13 cellular contexts compared by ENCODE assay signal in the genomic region with DNA sequence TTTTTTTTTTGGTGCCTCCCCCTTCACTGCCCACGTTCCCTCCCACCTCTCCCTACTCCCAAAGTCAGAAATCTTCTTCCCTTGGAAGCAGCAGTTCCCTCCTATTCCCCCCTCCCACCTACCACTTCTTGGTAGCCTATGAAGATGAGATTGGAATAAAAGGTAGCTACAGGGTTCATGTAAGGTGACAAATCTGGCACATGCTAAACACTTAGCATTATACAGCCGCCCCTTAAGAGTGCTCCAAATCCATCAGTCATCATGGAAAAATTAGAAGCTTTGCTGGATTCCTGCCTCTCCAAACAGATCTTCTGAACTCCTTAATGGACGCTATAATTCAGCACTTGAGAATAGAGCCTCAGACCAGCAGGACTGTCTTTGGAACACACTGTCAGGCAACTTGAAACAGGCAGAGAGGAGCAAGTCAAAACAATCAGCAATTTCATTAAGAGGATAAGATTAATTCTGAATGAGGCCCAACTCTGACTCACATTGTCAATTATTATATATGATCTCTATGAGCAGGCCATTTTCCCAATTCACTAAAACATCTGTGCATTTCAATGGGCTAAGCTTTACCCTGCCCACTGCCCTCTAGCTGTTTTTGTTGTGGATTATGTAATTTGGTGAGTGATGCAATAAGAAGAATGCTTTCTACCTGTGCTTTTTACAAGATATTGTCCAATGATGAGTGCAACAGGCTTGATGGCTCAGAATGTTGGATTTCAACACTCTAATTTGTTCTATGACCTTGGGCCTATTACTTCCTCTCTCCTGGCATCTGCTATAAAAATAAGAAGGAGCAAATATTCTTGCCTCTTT. TPM values are rescaled to one million over a fixed set of nuclear protein-coding genes. Genes with fewer than 3 reads are reported as not detected.
DNase-seq lines count a peak whose midpoint lies in the region; ATAC-seq and TF ChIP-seq lines count a peak whose summit lies in the region.
"Had no signal": no experiment of that assay in that cellular context is flagged by ENCODE, and none has a peak within 500 bp of the region (broad histone marks: within the 10 kb centered on the region; RNA-seq: fewer than 3 reads in every experiment).

No MANE protein-coding gene starts in this region.

- peak; percentile 10 for ATAC-seq in left colon

- intact Hi-C loops in left colon (cut with DNase I, micrococcal nuclease) = no loop called here

- DNase-seq in NOMO-1 treated with DMSO at 0.1 percent for 48 hours (lab: John Stamatoyannopoulos, UW; ENCODE audit: unreplicated experiment) (peak; percentile 22), NOMO-1 treated with dmso at 0.1 percent for 144 hours (lab: John Stamatoyannopoulos, UW; ENCODE audit: unreplicated experiment) (no peak), WERI-Rb-1 (peak; percentile 25), left colon (no peak), cerebellum (ENCODE audit: low spot score) (no peak), OCI-M2 (lab: John Stamatoyannopoulos, UW; ENCODE audit: unreplicated experiment) (no peak), coronary artery (ENCODE audit: low spot score) (no peak), NCI-H226 (no peak)
- DNase-seq: activated CD4-positive, alpha-beta memory T cell treated with anti-CD3 and anti-CD28 coated beads, Interleukin-2, amount 10 ng/mL, durations not matched to agents 7 days and 5 days; esophagus squamous epithelium; MG63; NCI-H774 had no signal

- H3K27me3 ChIP-seq in WERI-Rb-1 (ENCODE audit: insufficient read depth, low read depth, severe bottlenecking) = no peaks in the 10 kb centered on the region
- H3K27me3 ChIP-seq: MG63, right atrium auricular region had no signal

- H3K9me3 ChIP-seq in WERI-Rb-1 (ENCODE audit: severe bottlenecking) = no peaks in the 10 kb centered on the region
- H3K9me3 ChIP-seq: esophagus squamous epithelium, MG63, right atrium auricular region had no signal

- H3K4me3 ChIP-seq in WERI-Rb-1 (ENCODE audit: low read depth, low read length) (no peak overlapping the region), coronary artery (no peak overlapping the region)
- H3K4me3 ChIP-seq: esophagus squamous epithelium, MG63, right atrium auricular region had no signal

- H3K36me3 ChIP-seq in WERI-Rb-1 = no peaks in the 10 kb centered on the region
- H3K36me3 ChIP-seq: esophagus squamous epithelium, MG63, right atrium auricular region had no signal

- TF ChIP-seq CTCF in WERI-Rb-1 (IDR thresholded peaks at IDR 0.05; ENCODE audit: low read depth, low read length) (no peak), coronary artery (IDR thresholded peaks at IDR 0.05) (no peak)

- H3K27ac ChIP-seq in WERI-Rb-1 (no peak overlapping the region), coronary artery (no peak overlapping the region)
- H3K27ac ChIP-seq: right atrium auricular region had no signal

RNA-seq across cellular contexts. Expression of gene SPRED1, which starts 34.6 kb away (rescaled TPM):
- 10 to 100 TPM; 24.5 to 32.4 TPM for total RNA-seq in left colon
- 55.0 TPM for total RNA-seq in cerebellum

Comparison
In these comparisons a context has a peak if more than half of its experiments do, and no peak if none do; other contexts are left out.
1. DNase-seq: peak in NOMO-1 treated with DMSO at 0.1 percent for 48 hours (single experiment) and WERI-Rb-1 (single experiment); none in NOMO-1 treated with dmso at 0.1 percent for 144 hours (single experiment), left colon (0 of 2), cerebellum (single experiment), OCI-M2 (single experiment), coronary artery (single experiment) and NCI-H226 (single experiment).